In genomic region chr6:33384581-33385020, GRCh38 we compare ENCODE assay signal across 8 cellular contexts. TPM values are rescaled to one million over a fixed set of nuclear protein-coding genes. Genes with fewer than 3 reads are reported as not detected.
DNase-seq lines count a peak whose midpoint lies in the region; ATAC-seq, FAIRE-seq and TF ChIP-seq lines count a peak whose summit lies in the region.
"Had no signal": no experiment of that assay in that cellular context is flagged by ENCODE, and none has a peak within 500 bp of the region (broad histone marks: within the 10 kb centered on the region; RNA-seq: fewer than 3 reads in every experiment).

No MANE protein-coding gene starts in this region.

- ATAC-seq in SK-N-SH treated with all-trans-retinoic acid at 6 μM for 48 hours (peak; percentile 92), HG03095 (IDR thresholded peaks at IDR 0.05; ENCODE audit: unreplicated experiment) (no peak), GM21367 (IDR thresholded peaks at IDR 0.05; ENCODE audit: unreplicated experiment) (no peak)

- H3K27ac Mint-ChIP-seq in glutamatergic neuron (ENCODE audit: unreplicated experiment) = peak overlapping the region; percentile 87

- peaks cover 10% of the 10 kb centered on the region for H3K4me1 Mint-ChIP-seq in glutamatergic neuron (ENCODE audit: low read depth, unreplicated experiment)

- H3K36me3 Mint-ChIP-seq in glutamatergic neuron (ENCODE audit: unreplicated experiment) = no peaks in the 10 kb centered on the region

- TF ChIP-seq POLR2A in H54 (IDR thresholded peaks at IDR 0.05; ENCODE audit: low read depth, low read length) = no peak

- H3K27me3 Mint-ChIP-seq in glutamatergic neuron (ENCODE audit: unreplicated experiment) = peaks cover 2% of the 10 kb centered on the region

- H3K4me3 Mint-ChIP-seq in glutamatergic neuron (ENCODE audit: unreplicated experiment) = peak overlapping the region; percentile 65

- peak; percentile 47 for DNase-seq in H54 (ENCODE audit: insufficient read length, low spot score)
- DNase-seq in glutamatergic neuron = peak; percentile 59
- DNase-seq in superior temporal gyrus (ENCODE audit: extremely low spot score) = peak; percentile 28
- DNase-seq in mesenteric fat pad (ENCODE audit: low spot score) = no peak
- DNase-seq: NCI-H69 had no signal

- peak; percentile 50 for FAIRE-seq in H54 (lab: Jason Lieb, UNC)

- peak; percentile 30 for TF ChIP-seq CTCF in glutamatergic neuron (IDR thresholded peaks at IDR 0.05; ENCODE audit: partially characterized antibody, unreplicated experiment)

- H3K9me3 Mint-ChIP-seq in glutamatergic neuron (ENCODE audit: unreplicated experiment) = peaks cover 4% of the 10 kb centered on the region

TF ChIP-seq in SK-N-SH treated with all-trans-retinoic acid at 6 μM for 48 hours, 23 proteins besides CTCF, POLR2A, EP300 and RAD21:
- TF ChIP-seq SNAI2 (CRISPR knock-in tag; IDR thresholded peaks at IDR 0.05) = no peak
- TF ChIP-seq ZFP3 (CRISPR knock-in tag; IDR thresholded peaks at IDR 0.05) = no peak
- TF ChIP-seq RARB (CRISPR knock-in tag; IDR thresholded peaks at IDR 0.05) = no peak
- no peak for TF ChIP-seq GLIS3 (CRISPR knock-in tag; IDR thresholded peaks at IDR 0.05)
- no peak for TF ChIP-seq ESRRG (CRISPR knock-in tag; IDR thresholded peaks at IDR 0.05)
- TF ChIP-seq ZC3H10 (CRISPR knock-in tag; IDR thresholded peaks at IDR 0.05) = no peak
- no peak for TF ChIP-seq CSDC2 (CRISPR knock-in tag; IDR thresholded peaks at IDR 0.05)
- no peak for TF ChIP-seq BACH2 (CRISPR knock-in tag; IDR thresholded peaks at IDR 0.05; ENCODE audit: borderline replicate concordance)
- TF ChIP-seq OSR1 (CRISPR knock-in tag; IDR thresholded peaks at IDR 0.05) = no peak
- TF ChIP-seq TSHZ2 (CRISPR knock-in tag; IDR thresholded peaks at IDR 0.05) = no peak
- no peak for TF ChIP-seq ZFP30 (CRISPR knock-in tag; IDR thresholded peaks at IDR 0.05)
- no peak for TF ChIP-seq PATZ1 (CRISPR knock-in tag; IDR thresholded peaks at IDR 0.05; ENCODE audit: borderline replicate concordance)
- TF ChIP-seq TCF4 (CRISPR knock-in tag; IDR thresholded peaks at IDR 0.05; ENCODE audit: borderline replicate concordance) = no peak
- no peak for TF ChIP-seq ISL1 (CRISPR knock-in tag; IDR thresholded peaks at IDR 0.05)
- no peak for TF ChIP-seq PPARA (CRISPR knock-in tag; IDR thresholded peaks at IDR 0.05; ENCODE audit: borderline replicate concordance)
- no peak for TF ChIP-seq ARNTL (CRISPR knock-in tag; IDR thresholded peaks at IDR 0.05; ENCODE audit: borderline replicate concordance, low read depth)
- no peak for TF ChIP-seq POU6F1 (CRISPR knock-in tag; IDR thresholded peaks at IDR 0.05; ENCODE audit: borderline replicate concordance, low read depth)
- TF ChIP-seq ZNF70 (CRISPR knock-in tag; IDR thresholded peaks at IDR 0.05) = no peak

RNA-seq across cellular contexts. Expression of gene KIFC1, which starts 7.0 kb away (rescaled TPM):
- total RNA-seq in glutamatergic neuron (ENCODE audit: unreplicated experiment) (14.8 TPM), mesenteric fat pad (0.19 TPM)

RNA-seq across cellular contexts. Expression of gene PHF1, which starts 26.2 kb away (rescaled TPM):
- total RNA-seq in glutamatergic neuron (ENCODE audit: unreplicated experiment) (73.5 TPM), mesenteric fat pad (42.5 TPM)

RNA-seq across cellular contexts. Expression of gene CUTA, which starts 33.3 kb away (rescaled TPM):
- total RNA-seq in glutamatergic neuron (ENCODE audit: unreplicated experiment) = 384 TPM
- 103 TPM for total RNA-seq in mesenteric fat pad

RNA-seq across cellular contexts. Expression of gene SYNGAP1, which starts 35.3 kb away (rescaled TPM):
- total RNA-seq in glutamatergic neuron (ENCODE audit: unreplicated experiment) (75.1 TPM), mesenteric fat pad (14.1 TPM)

Comparison
In these comparisons a context has a peak if more than half of its experiments do, and no peak if none do; other contexts are left out.
1. RNA of gene KIFC1, which starts 7.0 kb away (total RNA-seq): 14.8 TPM in glutamatergic neuron (single experiment); 0.19 TPM in mesenteric fat pad (single experiment); every median in the first group is over 10 times any median in the second.